ENCODE assay signal across 23 cellular contexts in genomic region chr11:66936326-66936725, GRCh38. TPM values are rescaled to one million over a fixed set of nuclear protein-coding genes. Genes with fewer than 3 reads are reported as not detected.
A peak's percentile ranks its signal among the peaks of the same experiment; 100 is the strongest.
DNase-seq lines count a peak whose midpoint lies in the region; ATAC-seq, FAIRE-seq and TF ChIP-seq lines count a peak whose summit lies in the region.
"Had no signal": no experiment of that assay in that cellular context is flagged by ENCODE, and none has a peak within 500 bp of the region (broad histone marks: within the 10 kb centered on the region; RNA-seq: fewer than 3 reads in every experiment).

No MANE protein-coding gene starts in this region.

- no peak overlapping the region for H3K4me2 ChIP-seq in astrocyte (ENCODE audit: low read length)
- no peak overlapping the region for H3K4me2 ChIP-seq in hepatocyte
- H3K4me2 ChIP-seq: KMS-11, SK-N-SH had no signal

- H2AFZ ChIP-seq in astrocyte (ENCODE audit: low read depth, low read length) (no peak overlapping the region), hepatocyte (no peak overlapping the region)

- no peaks in the 10 kb centered on the region for H3K36me3 ChIP-seq in breast epithelium
- no peaks in the 10 kb centered on the region for H3K36me3 ChIP-seq in astrocyte (ENCODE audit: insufficient read depth, low read length)
- H3K36me3 ChIP-seq in hepatocyte (replicated peaks; ENCODE audit: insufficient read depth, low read depth): no peaks in the 10 kb centered on the region
- H3K36me3 ChIP-seq: neutrophil, sigmoid colon had no signal

- CTCF ChIA-PET in MCF 10A (lab: Yijun Ruan, JAX): interaction anchor here (0.7 to 1.6 kb wide), 5 partner anchors 10 to 217 kb away, joined by 3 to 5 read pairs (median 4); partner anchors contain the start of gene PC

- no peak overlapping the region for H3K4me3 ChIP-seq in breast epithelium
- no peak overlapping the region for H3K4me3 ChIP-seq in astrocyte (ENCODE audit: insufficient read depth, low read depth, low read length)
- no peak overlapping the region for H3K4me3 ChIP-seq in hepatocyte
- H3K4me3 ChIP-seq: sigmoid colon had no signal

- H3K27ac Mint-ChIP-seq in MCF 10A (ENCODE audit: low read depth, unreplicated experiment): peak overlapping the region; percentile 82
- no peak overlapping the region for H3K27ac Mint-ChIP-seq in astrocyte (ENCODE audit: unreplicated experiment)
- H3K27ac Mint-ChIP-seq: activated CD4-positive, alpha-beta T cell treated with anti-CD3 and anti-CD28 coated beads, Interleukin-2, amount 10 ng/mL, durations not matched to agents 7 days and 5 days; activated naive CD4-positive, alpha-beta T cell treated with anti-CD3 and anti-CD28 coated beads, Interleukin-2, amount 10 ng/mL, durations not matched to agents 7 days and 5 days had no signal

- H3K4me3 Mint-ChIP-seq in MCF 10A (ENCODE audit: unreplicated experiment) (no peak overlapping the region), astrocyte (ENCODE audit: unreplicated experiment) (no peak overlapping the region)
- H3K4me3 Mint-ChIP-seq: activated CD4-positive, alpha-beta T cell treated with anti-CD3 and anti-CD28 coated beads, Interleukin-2, amount 10 ng/mL, durations not matched to agents 7 days and 5 days; activated naive CD4-positive, alpha-beta T cell treated with anti-CD3 and anti-CD28 coated beads, Interleukin-2, amount 10 ng/mL, durations not matched to agents 7 days and 5 days had no signal

- no peaks in the 10 kb centered on the region for H3K9me3 ChIP-seq in breast epithelium
- no peaks in the 10 kb centered on the region for H3K9me3 ChIP-seq in astrocyte (ENCODE audit: insufficient read depth, low read depth, low read length)
- no peaks in the 10 kb centered on the region for H3K9me3 ChIP-seq in hepatocyte (ENCODE audit: low read depth)
- H3K9me3 ChIP-seq: neutrophil, sigmoid colon, SK-N-SH had no signal

- H3K9ac ChIP-seq in astrocyte (ENCODE audit: low read length): no peak overlapping the region
- H3K9ac ChIP-seq: KMS-11, SK-N-SH had no signal

- H3K79me2 ChIP-seq in astrocyte (ENCODE audit: insufficient read depth, low read length): no peaks in the 10 kb centered on the region
- no peaks in the 10 kb centered on the region for H3K79me2 ChIP-seq in hepatocyte

- no peaks in the 10 kb centered on the region for H3K9me2 ChIP-seq in hepatocyte (replicated peaks; ENCODE audit: insufficient read depth)
- H3K9me2 ChIP-seq: SK-N-SH had no signal

- DNase-seq in MCF 10A (ENCODE audit: unreplicated experiment) (peak; percentile 96), breast epithelium (ENCODE audit: low spot score in 2 of 2) (no peak), astrocyte (ENCODE audit: low read depth) (peak; percentile 94), fibroblast of peridontal ligament (ENCODE audit: extremely low read depth) (peak; percentile 76), hepatocyte (ENCODE audit: low spot score) (no peak), NCI-H510A treated with DMSO at 0.1 percent for 48 hours (lab: John Stamatoyannopoulos, UW) (no peak)
- DNase-seq: 8988T; activated CD4-positive, alpha-beta T cell treated with anti-CD3 and anti-CD28 coated beads, Interleukin-2, amount 10 ng/mL, durations not matched to agents 7 days and 5 days; activated naive CD4-positive, alpha-beta T cell treated with anti-CD3 and anti-CD28 coated beads, Interleukin-2, amount 10 ng/mL, durations not matched to agents 7 days and 5 days; central memory CD4-positive, alpha-beta T cell; islet precursor cell; midbrain; NCI-H1694; NCI-H524; OCI-M1; sigmoid colon; SK-N-SH; stimulated activated CD4-positive, alpha-beta T cell treated with anti-CD3 and anti-CD28 coated beads, Interleukin-4, amount 100 ng/mL, for 1 hour had no signal

- intact Hi-C loops in MCF 10A (cut with micrococcal nuclease) (no loop called here), breast epithelium (cut with DNase I; ENCODE audit: low total_unique reads) (no loop called here)

- H3K27ac ChIP-seq in breast epithelium (no peak overlapping the region), astrocyte (ENCODE audit: low read depth, low read length) (no peak overlapping the region), hepatocyte (no peak overlapping the region)
- H3K27ac ChIP-seq: KMS-11, neutrophil, sigmoid colon had no signal

- POLR2A ChIA-PET in MCF 10A (lab: Yijun Ruan, JAX): interaction anchor here (0.6 to 6.3 kb wide), 18 partner anchors 13 to 855 kb away, joined by 3 to 74 read pairs (median 8); partner anchors contain the start of genes PC and RHOD

- H3K9me3 Mint-ChIP-seq in MCF 10A (ENCODE audit: unreplicated experiment) (no peaks in the 10 kb centered on the region), astrocyte (ENCODE audit: unreplicated experiment) (peaks cover 7% of the 10 kb centered on the region)
- H3K9me3 Mint-ChIP-seq: activated CD4-positive, alpha-beta T cell treated with anti-CD3 and anti-CD28 coated beads, Interleukin-2, amount 10 ng/mL, durations not matched to agents 7 days and 5 days; activated naive CD4-positive, alpha-beta T cell treated with anti-CD3 and anti-CD28 coated beads, Interleukin-2, amount 10 ng/mL, durations not matched to agents 7 days and 5 days had no signal

- WGBS in hepatocyte (ENCODE audit: low lambda C conversion rate, missing lambda C conversion rate): 62% methylated on average over 2 of the region's 2 CpGs

- TF ChIP-seq CTCF in MCF 10A (IDR thresholded peaks at IDR 0.05; ENCODE audit: unreplicated experiment) (no peak), breast epithelium (IDR thresholded peaks at IDR 0.05) (no peak), astrocyte (IDR thresholded peaks at IDR 0.05; ENCODE audit: insufficient read depth, low read depth, low read length) (no peak), hepatocyte (IDR thresholded peaks at IDR 0.05; ENCODE audit: poor library complexity) (no peak)

- BruUV-seq in MCF 10A (replicated peaks; lab: Mats Ljungman, UMichigan): no TSS peak

- FAIRE-seq in astrocyte (lab: Jason Lieb, UNC): no peak
- FAIRE-seq: TTC549 had no signal

- ATAC-seq in GM21717 (IDR thresholded peaks at IDR 0.05; ENCODE audit: unreplicated experiment) (no peak), GM18907 (IDR thresholded peaks at IDR 0.05; ENCODE audit: unreplicated experiment) (no peak)

- no peaks in the 10 kb centered on the region for H3K4me1 ChIP-seq in breast epithelium
- H3K4me1 ChIP-seq in astrocyte (ENCODE audit: insufficient read depth, low read length): peaks cover 3% of the 10 kb centered on the region
- peaks cover 7% of the 10 kb centered on the region for H3K4me1 ChIP-seq in hepatocyte (ENCODE audit: insufficient read depth)
- H3K4me1 ChIP-seq: sigmoid colon had no signal

- peaks cover 16% of the 10 kb centered on the region for H3K36me3 Mint-ChIP-seq in MCF 10A (ENCODE audit: insufficient read depth, unreplicated experiment)
- H3K36me3 Mint-ChIP-seq in astrocyte (ENCODE audit: low read depth, unreplicated experiment): no peaks in the 10 kb centered on the region
- H3K36me3 Mint-ChIP-seq: activated naive CD4-positive, alpha-beta T cell treated with anti-CD3 and anti-CD28 coated beads, Interleukin-2, amount 10 ng/mL, durations not matched to agents 7 days and 5 days had no signal

- no peaks in the 10 kb centered on the region for H3K27me3 Mint-ChIP-seq in MCF 10A (ENCODE audit: insufficient read depth, unreplicated experiment)
- peaks cover 3% of the 10 kb centered on the region for H3K27me3 Mint-ChIP-seq in astrocyte (ENCODE audit: low read depth, unreplicated experiment)
- H3K27me3 Mint-ChIP-seq: activated CD4-positive, alpha-beta T cell treated with anti-CD3 and anti-CD28 coated beads, Interleukin-2, amount 10 ng/mL, durations not matched to agents 7 days and 5 days had no signal

- TF ChIP-seq POLR2A in breast epithelium (IDR thresholded peaks at IDR 0.05): no peak

- H4K20me1 ChIP-seq in astrocyte (ENCODE audit: insufficient read depth, low read length): peaks cover 14% of the 10 kb centered on the region
- H4K20me1 ChIP-seq in hepatocyte (ENCODE audit: insufficient read depth, poor library complexity, severe bottlenecking): no peaks in the 10 kb centered on the region

- H3K27me3 ChIP-seq in breast epithelium (no peaks in the 10 kb centered on the region), astrocyte (ENCODE audit: insufficient read depth, low read length) (no peaks in the 10 kb centered on the region), hepatocyte (no peaks in the 10 kb centered on the region)
- H3K27me3 ChIP-seq: neutrophil, sigmoid colon had no signal

- peaks cover 45% of the 10 kb centered on the region for H3K4me1 Mint-ChIP-seq in MCF 10A (ENCODE audit: insufficient read depth, unreplicated experiment)
- peaks cover 5% of the 10 kb centered on the region for H3K4me1 Mint-ChIP-seq in astrocyte (ENCODE audit: low read depth, unreplicated experiment)
- H3K4me1 Mint-ChIP-seq: activated CD4-positive, alpha-beta T cell treated with anti-CD3 and anti-CD28 coated beads, Interleukin-2, amount 10 ng/mL, durations not matched to agents 7 days and 5 days; activated naive CD4-positive, alpha-beta T cell treated with anti-CD3 and anti-CD28 coated beads, Interleukin-2, amount 10 ng/mL, durations not matched to agents 7 days and 5 days had no signal

RNA-seq across cellular contexts. Expression of gene PC, which starts 21.9 kb away (rescaled TPM):
- total RNA-seq in MCF 10A (2022) (27.0 and 37.7 TPM in 2 replicates), breast epithelium (100 to 1,000 TPM in 1 of 3 donors, 10 to 100 TPM in 2; 35.4 to 137 (median 50.2) TPM), astrocyte (10.5 and 13.3 TPM in 2 replicates), hepatocyte (39.7 and 47.4 TPM in 2 replicates)
- polyA plus RNA-seq in hepatocyte: 57.9 and 78.1 TPM in 2 replicates

RNA-seq across cellular contexts. Expression of gene C11orf86, which starts 38.8 kb away (rescaled TPM):
- total RNA-seq in MCF 10A (2022) (not detected in 2 replicates), breast epithelium (not detected), astrocyte (not detected in 2 replicates), hepatocyte (1.5 and 3.4 TPM in 2 replicates)
- polyA plus RNA-seq in hepatocyte: 0.34 and 2.6 TPM in 2 replicates
- total RNA-seq: activated CD4-positive, alpha-beta T cell treated with anti-CD3 and anti-CD28 coated beads, Interleukin-2, amount 10 ng/mL, durations not matched to agents 7 days and 5 days; sigmoid colon had no signal

Comparison
In these comparisons a context has a peak if more than half of its experiments do, and no peak if none do; other contexts are left out.
1. DNase-seq: peak in MCF 10A (single experiment), astrocyte (single experiment) and fibroblast of peridontal ligament (single experiment); none in breast epithelium (0 of 2), hepatocyte (single experiment) and NCI-H510A treated with DMSO at 0.1 percent for 48 hours (single experiment).